Comparison of ENCODE assay signal across 24 cellular contexts in the genomic region with DNA sequence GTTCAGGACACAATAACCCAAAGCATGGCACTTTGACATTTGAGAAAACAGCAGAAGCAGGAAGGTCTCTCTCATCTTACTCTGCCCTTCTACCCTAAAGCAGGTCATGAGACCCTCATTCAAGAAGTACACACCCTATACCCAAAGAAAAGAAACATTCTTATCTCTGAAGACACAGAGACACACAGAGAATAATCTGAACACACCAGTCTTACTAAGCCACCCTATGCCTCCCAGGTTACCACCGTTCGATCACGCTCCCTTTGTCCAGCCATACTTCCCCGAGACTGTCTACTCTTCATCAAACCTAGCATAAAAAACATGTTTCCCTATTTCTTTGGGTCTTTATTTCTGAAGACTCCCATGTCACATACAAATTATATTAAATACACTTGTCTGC.
"Had no signal": no experiment of that assay in that cellular context is flagged by ENCODE, and none has a peak within 500 bp of the region (broad histone marks: within the 10 kb centered on the region; RNA-seq: fewer than 3 reads in every experiment).

No MANE protein-coding gene starts in this region.

- H3K27me3 ChIP-seq: gastrocnemius medialis, tibial nerve, upper lobe of left lung had no signal

- H3K4me3 ChIP-seq: gastrocnemius medialis, lower lobe of right lung, prostate gland, skin epidermis, thoracic aorta, tibial nerve, upper lobe of left lung had no signal

- H3K4me1 ChIP-seq: parathyroid adenoma, prostate gland, tibial nerve, upper lobe of left lung had no signal

- H3K36me3 ChIP-seq: gastrocnemius medialis, lower lobe of right lung, prostate gland, thoracic aorta, tibial nerve, upper lobe of left lung had no signal

- H3K27ac ChIP-seq: gastrocnemius medialis, lower lobe of right lung, parathyroid adenoma, prostate gland, skin epidermis, thoracic aorta, tibial nerve, upper lobe of left lung had no signal

- H3K4me3 Mint-ChIP-seq: effector memory CD8-positive, alpha-beta T cell; naive B cell; natural killer cell treated with Interleukin-12 subunit alpha and Interleukin-12 subunit beta and Interleukin-15 and Interleukin-18, amount 100 ng/mL, for 72 hours; neural crest cell; stimulated activated naive B cell treated with anti-CD40 and anti-IgM and Interleukin-4, amounts not matched to agents 10 μg/mL and 1 μg/mL and 100 μg/mL, for 72 hours; stimulated activated naive CD8-positive, alpha-beta T cell treated with anti-CD3 and anti-CD28 coated beads, Interleukin-15, Interleukin-2, amounts not matched to agents 100 ng/mL and 50 ng/mL, for 24 hours had no signal

- H3K27ac Mint-ChIP-seq: effector memory CD8-positive, alpha-beta T cell; naive B cell; natural killer cell treated with Interleukin-12 subunit alpha and Interleukin-12 subunit beta and Interleukin-15 and Interleukin-18, amount 100 ng/mL, for 72 hours; stimulated activated naive B cell treated with anti-CD40 and anti-IgM and Interleukin-4, amounts not matched to agents 10 μg/mL and 1 μg/mL and 100 μg/mL, for 72 hours; stimulated activated naive CD8-positive, alpha-beta T cell treated with anti-CD3 and anti-CD28 coated beads, Interleukin-15, Interleukin-2, amounts not matched to agents 100 ng/mL and 50 ng/mL, for 24 hours had no signal

- H3K9me3 ChIP-seq: gastrocnemius medialis, lower lobe of right lung, prostate gland, thoracic aorta, tibial nerve, upper lobe of left lung had no signal

- FAIRE-seq: keratinocyte, urothelium cell line had no signal

- H3K36me3 Mint-ChIP-seq: natural killer cell treated with Interleukin-12 subunit alpha and Interleukin-12 subunit beta and Interleukin-15 and Interleukin-18, amount 100 ng/mL, for 72 hours; stimulated activated naive B cell treated with anti-CD40 and anti-IgM and Interleukin-4, amounts not matched to agents 10 μg/mL and 1 μg/mL and 100 μg/mL, for 72 hours had no signal

- DNase-seq: cortex of kidney; effector memory CD8-positive, alpha-beta T cell; foreskin fibroblast; gastrocnemius medialis; head of caudate nucleus; left ventricle myocardium superior; lower lobe of right lung; naive B cell; right cardiac atrium; stimulated activated CD4-positive, alpha-beta T cell treated with anti-CD3 and anti-CD28 coated beads, Interleukin-15, amount 100 ng/mL, for 24 hours; stimulated activated CD4-positive, alpha-beta T cell treated with anti-CD3 and anti-CD28 coated beads, Interleukin-2, amount 100 ng/mL, for 48 hours; stimulated activated naive B cell treated with anti-CD40 and anti-IgM and Interleukin-4, amounts not matched to agents 10 μg/mL and 1 μg/mL and 100 μg/mL, for 72 hours; upper lobe of left lung had no signal

- ATAC-seq: effector memory CD8-positive, alpha-beta T cell; esophagus mucosa; gastrocnemius medialis; left ventricle myocardium superior; right cardiac atrium; stimulated activated naive B cell treated with anti-CD40 and anti-IgM and Interleukin-4, amounts not matched to agents 10 μg/mL and 1 μg/mL and 100 μg/mL, for 72 hours had no signal

- H3K9me3 Mint-ChIP-seq: effector memory CD8-positive, alpha-beta T cell; natural killer cell treated with Interleukin-12 subunit alpha and Interleukin-12 subunit beta and Interleukin-15 and Interleukin-18, amount 100 ng/mL, for 72 hours; stimulated activated naive CD8-positive, alpha-beta T cell treated with anti-CD3 and anti-CD28 coated beads, Interleukin-15, Interleukin-2, amounts not matched to agents 100 ng/mL and 50 ng/mL, for 24 hours had no signal

- H2AFZ ChIP-seq: parathyroid adenoma had no signal

- H3K9ac ChIP-seq: parathyroid adenoma had no signal

- H3K79me2 ChIP-seq: parathyroid adenoma had no signal

- H3K4me1 Mint-ChIP-seq: naive B cell; neural crest cell; stimulated activated naive B cell treated with anti-CD40 and anti-IgM and Interleukin-4, amounts not matched to agents 10 μg/mL and 1 μg/mL and 100 μg/mL, for 72 hours had no signal
